28 cellular contexts compared by ENCODE assay signal in genomic region chr7:45681596-45682357, GRCh38.
A peak's percentile ranks its signal among the peaks of the same experiment; 100 is the strongest.
DNase-seq lines count a peak whose midpoint lies in the region; TF ChIP-seq lines count a peak whose summit lies in the region.
"Had no signal": no experiment of that assay in that cellular context is flagged by ENCODE, and none has a peak within 500 bp of the region (broad histone marks: within the 10 kb centered on the region; RNA-seq: fewer than 3 reads in every experiment).

No MANE protein-coding gene starts in this region.

- intact Hi-C loops in activated naive CD4-positive, alpha-beta T cell treated with anti-CD3 and anti-CD28 coated beads for 36 hours (cut with micrococcal nuclease): no loop called here
- intact Hi-C loops in testis (cut with DNase I; ENCODE audit: low total_unique reads): no loop called here

- WGBS in testis, 2 donors: 80 to 86% methylated on average over 11 to 13 of the region's 13 CpGs

- H3K27ac ChIP-seq in angular gyrus (ENCODE audit: low read depth, low read length) (peak overlapping the region; percentile 4), testis (no peak overlapping the region)
- H3K27ac ChIP-seq: ascending aorta, foreskin keratinocyte, hepatocyte, left ventricle myocardium inferior, parathyroid adenoma, PC-9 had no signal

- no peak for TF ChIP-seq POLR2A in testis (IDR thresholded peaks at IDR 0.05)

- H3K9me3 ChIP-seq in testis: no peaks in the 10 kb centered on the region
- H3K9me3 ChIP-seq: ascending aorta, left ventricle myocardium inferior had no signal

- DNase-seq in activated naive CD4-positive, alpha-beta T cell treated with anti-CD3 and anti-CD28 coated beads, Interleukin-2, amount 10 ng/mL, durations not matched to agents 7 days and 5 days: no peak
- DNase-seq in activated naive CD4-positive, alpha-beta T cell treated with anti-CD3 and anti-CD28 coated beads for 36 hours: no peak
- DNase-seq in neural crest cell (ENCODE audit: low read depth, low spot score): no peak
- peak; percentile 7 for DNase-seq in testis
- DNase-seq in GF-D8 (lab: John Stamatoyannopoulos, UW): no peak
- DNase-seq in kidney tubule cell (ENCODE audit: low spot score): no peak
- DNase-seq in HPDE6-E6E7 (ENCODE audit: extremely low spot score): no peak
- DNase-seq: activated CD4-positive, CD25-positive, alpha-beta regulatory T cell; DMS53; foreskin keratinocyte; GDM1; HFFc6; immature natural killer cell; Karpas-422; left ventricle myocardium inferior; MV-4-11; NCI-H1694; NCI-H2171; NCI-H510A treated with DMSO at 0.1 percent for 48 hours; NK-92 treated with Interleukin-12 subunit alpha and Interleukin-12 subunit beta, amount 100 ng/mL, for 24 hours; PC-9 had no signal

- no peaks in the 10 kb centered on the region for H3K36me3 ChIP-seq in testis (ENCODE audit: low read depth, missing control alignments)
- H3K36me3 ChIP-seq: ascending aorta had no signal

- CTCF ChIA-PET in activated naive CD4-positive, alpha-beta T cell treated with anti-CD3 and anti-CD28 coated beads, Interleukin-2, amount 10 ng/mL, durations not matched to agents 7 days and 5 days (lab: Charles Lee): no interaction called here
- CTCF ChIA-PET in activated naive CD4-positive, alpha-beta T cell treated with anti-CD3 and anti-CD28 coated beads for 36 hours (lab: Charles Lee): no interaction called here

- no peaks in the 10 kb centered on the region for H3K4me1 Mint-ChIP-seq in activated naive CD4-positive, alpha-beta T cell treated with anti-CD3 and anti-CD28 coated beads, Interleukin-2, amount 10 ng/mL, durations not matched to agents 7 days and 5 days
- H3K4me1 Mint-ChIP-seq in activated naive CD4-positive, alpha-beta T cell treated with anti-CD3 and anti-CD28 coated beads for 36 hours (ENCODE audit: low read depth): no peaks in the 10 kb centered on the region
- H3K4me1 Mint-ChIP-seq in neural crest cell: peaks cover 25% of the 10 kb centered on the region
- H3K4me1 Mint-ChIP-seq: central memory CD8-positive, alpha-beta T cell; immature natural killer cell had no signal

- H3K27ac Mint-ChIP-seq in activated naive CD4-positive, alpha-beta T cell treated with anti-CD3 and anti-CD28 coated beads, Interleukin-2, amount 10 ng/mL, durations not matched to agents 7 days and 5 days: peak overlapping the region; percentile 47
- H3K27ac Mint-ChIP-seq in activated naive CD4-positive, alpha-beta T cell treated with anti-CD3 and anti-CD28 coated beads for 36 hours: no peak overlapping the region
- peak overlapping the region; percentile 67 for H3K27ac Mint-ChIP-seq in neural crest cell (ENCODE audit: unreplicated experiment)
- H3K27ac Mint-ChIP-seq: HFFc6; immature natural killer cell; natural killer cell treated with Interleukin-12 subunit alpha and Interleukin-12 subunit beta and Interleukin-15 and Interleukin-18, amount 100 ng/mL, for 72 hours had no signal

- no peaks in the 10 kb centered on the region for H3K4me1 ChIP-seq in testis
- H3K4me1 ChIP-seq: ascending aorta, foreskin keratinocyte, parathyroid adenoma had no signal

- no peaks in the 10 kb centered on the region for H3K27me3 ChIP-seq in testis
- H3K27me3 ChIP-seq: ascending aorta, foreskin keratinocyte, hepatocyte had no signal

- no peak for TF ChIP-seq CTCF in neural crest cell (conservative IDR thresholded peaks at IDR 0.05)
- no peak for TF ChIP-seq CTCF in testis (IDR thresholded peaks at IDR 0.05)

- no peaks in the 10 kb centered on the region for H3K27me3 Mint-ChIP-seq in activated naive CD4-positive, alpha-beta T cell treated with anti-CD3 and anti-CD28 coated beads, Interleukin-2, amount 10 ng/mL, durations not matched to agents 7 days and 5 days
- H3K27me3 Mint-ChIP-seq in activated naive CD4-positive, alpha-beta T cell treated with anti-CD3 and anti-CD28 coated beads for 36 hours (ENCODE audit: low read depth): peaks cover 14% of the 10 kb centered on the region
- H3K27me3 Mint-ChIP-seq in neural crest cell (ENCODE audit: low read depth): no peaks in the 10 kb centered on the region

- H3K9me3 Mint-ChIP-seq in activated naive CD4-positive, alpha-beta T cell treated with anti-CD3 and anti-CD28 coated beads, Interleukin-2, amount 10 ng/mL, durations not matched to agents 7 days and 5 days: no peaks in the 10 kb centered on the region
- H3K9me3 Mint-ChIP-seq in activated naive CD4-positive, alpha-beta T cell treated with anti-CD3 and anti-CD28 coated beads for 36 hours: no peaks in the 10 kb centered on the region
- no peaks in the 10 kb centered on the region for H3K9me3 Mint-ChIP-seq in neural crest cell
- H3K9me3 Mint-ChIP-seq: activated naive CD4-positive, alpha-beta T cell treated with anti-CD3 and anti-CD28 coated beads, Interleukin-2, amount 50 U/mL, for 72 hours; central memory CD8-positive, alpha-beta T cell; HFFc6; immature natural killer cell; natural killer cell treated with Interleukin-12 subunit alpha and Interleukin-12 subunit beta and Interleukin-15 and Interleukin-18, amount 100 ng/mL, for 72 hours had no signal

- no peaks in the 10 kb centered on the region for H3K36me3 Mint-ChIP-seq in activated naive CD4-positive, alpha-beta T cell treated with anti-CD3 and anti-CD28 coated beads, Interleukin-2, amount 10 ng/mL, durations not matched to agents 7 days and 5 days
- no peaks in the 10 kb centered on the region for H3K36me3 Mint-ChIP-seq in activated naive CD4-positive, alpha-beta T cell treated with anti-CD3 and anti-CD28 coated beads for 36 hours (ENCODE audit: low read depth)
- H3K36me3 Mint-ChIP-seq in neural crest cell (ENCODE audit: low read depth): peaks cover 9% of the 10 kb centered on the region
- H3K36me3 Mint-ChIP-seq: immature natural killer cell; natural killer cell treated with Interleukin-12 subunit alpha and Interleukin-12 subunit beta and Interleukin-15 and Interleukin-18, amount 100 ng/mL, for 72 hours had no signal

- H3K4me3 ChIP-seq in testis: no peak overlapping the region
- H3K4me3 ChIP-seq: ascending aorta, hepatocyte, left ventricle myocardium inferior, PC-9 had no signal

- no peak overlapping the region for H3K4me3 Mint-ChIP-seq in activated naive CD4-positive, alpha-beta T cell treated with anti-CD3 and anti-CD28 coated beads, Interleukin-2, amount 10 ng/mL, durations not matched to agents 7 days and 5 days
- no peak overlapping the region for H3K4me3 Mint-ChIP-seq in activated naive CD4-positive, alpha-beta T cell treated with anti-CD3 and anti-CD28 coated beads for 36 hours
- no peak overlapping the region for H3K4me3 Mint-ChIP-seq in neural crest cell
- H3K4me3 Mint-ChIP-seq: central memory CD8-positive, alpha-beta T cell; HFFc6; immature natural killer cell; natural killer cell treated with Interleukin-12 subunit alpha and Interleukin-12 subunit beta and Interleukin-15 and Interleukin-18, amount 100 ng/mL, for 72 hours had no signal
